1 cellular context compared by ENCODE assay signal in genomic region chr16:12229759-12230594, GRCh38.
TF ChIP-seq lines count a peak whose summit lies in the region.

No MANE protein-coding gene starts in this region.

TF ChIP-seq in HEK293, 187 proteins besides CTCF, POLR2A, EP300 and RAD21 (continued from another document):
- TF ChIP-seq, protein P1, sequence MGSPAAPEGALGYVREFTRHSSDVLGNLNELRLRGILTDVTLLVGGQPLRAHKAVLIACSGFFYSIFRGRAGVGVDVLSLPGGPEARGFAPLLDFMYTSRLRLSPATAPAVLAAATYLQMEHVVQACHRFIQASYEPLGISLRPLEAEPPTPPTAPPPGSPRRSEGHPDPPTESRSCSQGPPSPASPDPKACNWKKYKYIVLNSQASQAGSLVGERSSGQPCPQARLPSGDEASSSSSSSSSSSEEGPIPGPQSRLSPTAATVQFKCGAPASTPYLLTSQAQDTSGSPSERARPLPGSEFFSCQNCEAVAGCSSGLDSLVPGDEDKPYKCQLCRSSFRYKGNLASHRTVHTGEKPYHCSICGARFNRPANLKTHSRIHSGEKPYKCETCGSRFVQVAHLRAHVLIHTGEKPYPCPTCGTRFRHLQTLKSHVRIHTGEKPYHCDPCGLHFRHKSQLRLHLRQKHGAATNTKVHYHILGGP (tag by site-specific recombination; IDR thresholded peaks at IDR 0.05), result 0 out of 2 replicates have a peak, but pooled peaks have one; percentile 40
- TF ChIP-seq ZBTB21 (tag by site-specific recombination; IDR thresholded peaks at IDR 0.05) (no peak), ZFP37 (tag by site-specific recombination; IDR thresholded peaks at IDR 0.05) (no peak), ZNF24 (tag by site-specific recombination; IDR thresholded peaks at IDR 0.05) (no peak), HOXA7 (CRISPR knock-in tag; IDR thresholded peaks at IDR 0.05; ENCODE audit: borderline replicate concordance) (no peak), ZNF549 (tag by site-specific recombination; IDR thresholded peaks at IDR 0.05) (no peak), SCRT2 (tag by site-specific recombination; IDR thresholded peaks at IDR 0.05) (no peak), ZBTB17 (tag by site-specific recombination; IDR thresholded peaks at IDR 0.05) (no peak), ZBTB26 (tag by site-specific recombination; optimal IDR thresholded peaks at IDR 0.05) (no peak), ZNF548 (tag by site-specific recombination; IDR thresholded peaks at IDR 0.05) (no peak), ZNF175 (tag by site-specific recombination; IDR thresholded peaks at IDR 0.05) (no peak), ZNF280C (tag by site-specific recombination; IDR thresholded peaks at IDR 0.05) (no peak), ZNF350 (tag by site-specific recombination; IDR thresholded peaks at IDR 0.05) (0 out of 2 replicates have a peak, but pooled peaks have one; percentile 31), REPIN1 (tag by site-specific recombination; IDR thresholded peaks at IDR 0.05; ENCODE audit: low read depth) (no peak), ZBTB7A (tag by site-specific recombination; IDR thresholded peaks at IDR 0.05; ENCODE audit: low read depth) (no peak), ZSCAN30 (tag by site-specific recombination; IDR thresholded peaks at IDR 0.05) (no peak)
